In the genomic region with DNA sequence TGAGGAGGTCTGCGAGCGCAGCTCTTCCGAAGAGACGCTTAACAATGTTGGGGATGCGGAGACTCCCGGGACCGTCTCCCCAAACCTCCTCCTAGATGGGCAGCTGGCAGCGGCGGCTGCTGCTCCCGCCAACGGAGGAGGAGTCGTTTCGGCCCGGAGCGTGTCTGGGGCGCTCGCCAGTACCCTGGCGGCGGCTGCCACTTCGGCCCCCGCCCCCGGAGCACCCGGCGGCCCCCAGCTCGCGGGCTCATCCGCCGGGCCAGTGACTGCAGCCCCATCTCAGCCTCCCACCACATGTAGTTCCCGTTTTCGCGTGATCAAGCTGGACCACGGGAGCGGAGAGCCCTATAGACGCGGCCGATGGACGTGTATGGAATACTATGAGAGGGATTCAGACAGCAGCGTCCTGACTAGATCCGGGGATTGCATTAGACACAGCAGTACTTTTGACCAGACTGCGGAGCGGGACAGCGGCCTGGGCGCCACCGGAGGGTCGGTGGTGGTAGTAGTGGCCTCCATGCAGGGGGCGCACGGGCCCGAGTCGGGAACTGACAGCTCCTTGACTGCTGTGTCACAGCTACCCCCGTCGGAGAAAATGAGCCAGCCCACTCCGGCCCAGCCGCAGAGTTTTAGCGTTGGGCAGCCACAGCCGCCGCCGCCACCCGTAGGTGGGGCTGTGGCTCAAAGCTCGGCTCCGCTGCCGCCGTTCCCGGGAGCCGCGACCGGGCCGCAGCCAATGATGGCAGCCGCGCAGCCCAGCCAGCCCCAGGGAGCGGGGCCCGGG, we compare ENCODE assay signal across 8 cellular contexts. TPM values are rescaled to one million over a fixed set of nuclear protein-coding genes. Genes with fewer than 3 reads are reported as not detected.
DNase-seq lines count a peak whose midpoint lies in the region; ATAC-seq and TF ChIP-seq lines count a peak whose summit lies in the region.

No MANE protein-coding gene starts in this region.

- peak; percentile 53 for TF ChIP-seq CTCF in DND-41 (IDR thresholded peaks at IDR 0.05; ENCODE audit: borderline replicate concordance, extremely low read depth, low read length, poor library complexity, severe bottlenecking)
- peak; percentile 41; the same call in 1 of the 2 replicates for TF ChIP-seq CTCF in KMS-11 (conservative IDR thresholded peaks at IDR 0.05; ENCODE audit: low read depth, low read length)

- intact Hi-C loops in right cardiac atrium (cut with DNase I) = loop anchor here (5.0 to 10.0 kb wide), 6 partner anchors 37 to 177 kb away; no protein-coding TSS in a partner anchor

- H3K4me1 ChIP-seq in DND-41 (ENCODE audit: insufficient read depth, low read length) = peaks cover 53% of the 10 kb centered on the region
- peaks cover 34% of the 10 kb centered on the region for H3K4me1 ChIP-seq in KMS-11 (ENCODE audit: low read depth, poor library complexity, severe bottlenecking)
- no peaks in the 10 kb centered on the region for H3K4me1 ChIP-seq in right cardiac atrium (ENCODE audit: control insufficient read depth, insufficient read depth, low read length)
- peaks cover 4% of the 10 kb centered on the region for H3K4me1 ChIP-seq in rectal smooth muscle tissue (ENCODE audit: control insufficient read depth, insufficient read depth, low read length)

- ATAC-seq in DND-41 (ENCODE audit: insufficient read depth, low read depth) (peak; percentile 18), GM21528 (IDR thresholded peaks at IDR 0.05; ENCODE audit: low FRiP score, unreplicated experiment) (peak; percentile 36), right cardiac atrium (peak; percentile 62 to 64)

- under 1% methylated on average over 71 of the region's 71 CpGs for WGBS in right cardiac atrium

- peak overlapping the region; percentile 88 for H2AFZ ChIP-seq in DND-41 (ENCODE audit: low read depth, low read length)
- H2AFZ ChIP-seq in KMS-11 (ENCODE audit: low read depth) = peak overlapping the region; percentile 84; the same call in 1 of the 2 replicates

- peak overlapping the region; percentile 54 to 91 for H3K4me3 ChIP-seq in DND-41 (ENCODE audit: low read depth in 1 of 2, low read length in 2 of 2)
- peak overlapping the region; percentile 59 for H3K4me3 ChIP-seq in KMS-11 (IDR thresholded peaks at IDR 0.05; ENCODE audit: insufficient read depth, low read depth, low read length)
- peak overlapping the region; percentile 86 for H3K4me3 ChIP-seq in right cardiac atrium (ENCODE audit: low read length)
- peak overlapping the region; percentile 100 for H3K4me3 ChIP-seq in rectal smooth muscle tissue (ENCODE audit: low read length)

- H3K27me3 ChIP-seq in DND-41 (ENCODE audit: insufficient read depth, low read length, poor library complexity) = peaks cover 4% of the 10 kb centered on the region
- no peaks in the 10 kb centered on the region for H3K27me3 ChIP-seq in KMS-11 (ENCODE audit: insufficient read depth, low read depth)
- H3K27me3 ChIP-seq in right cardiac atrium (ENCODE audit: control insufficient read depth, insufficient read depth) = no peaks in the 10 kb centered on the region
- H3K27me3 ChIP-seq in rectal smooth muscle tissue (ENCODE audit: control insufficient read depth, insufficient read depth, low read length) = no peaks in the 10 kb centered on the region

- peaks cover 60% of the 10 kb centered on the region for H3K79me2 ChIP-seq in DND-41 (ENCODE audit: insufficient read depth, low read length)
- H3K79me2 ChIP-seq in KMS-11 (ENCODE audit: insufficient read depth, low read depth) = peaks cover 59% of the 10 kb centered on the region

- H3K27ac ChIP-seq in DND-41 (ENCODE audit: low read length) (peak overlapping the region; percentile 93), KMS-11 (peak overlapping the region; percentile 97), right cardiac atrium (ENCODE audit: low read length) (peak overlapping the region; percentile 99), rectal smooth muscle tissue (ENCODE audit: low read depth, low read length) (peak overlapping the region; percentile 99)

- H3K4me2 ChIP-seq in DND-41 (ENCODE audit: insufficient read depth, low read length) (peak overlapping the region; percentile 91), KMS-11 (peak overlapping the region; percentile 67)

- peaks cover 52% of the 10 kb centered on the region for H4K20me1 ChIP-seq in DND-41 (ENCODE audit: insufficient read depth, low read length)
- H4K20me1 ChIP-seq in KMS-11 (ENCODE audit: insufficient read depth) = peaks cover 40% of the 10 kb centered on the region

- peak overlapping the region; percentile 90 for H3K9ac ChIP-seq in DND-41 (ENCODE audit: low read depth, low read length)
- H3K9ac ChIP-seq in KMS-11 = peak overlapping the region; percentile 85
- H3K9ac ChIP-seq in rectal smooth muscle tissue (ENCODE audit: low read length) = peak overlapping the region; percentile 98

- H3K9me3 ChIP-seq in DND-41 (ENCODE audit: insufficient read depth, low read length, severe bottlenecking) = no peaks in the 10 kb centered on the region
- no peaks in the 10 kb centered on the region for H3K9me3 ChIP-seq in right cardiac atrium (ENCODE audit: control insufficient read depth, low read length)

- H3K36me3 ChIP-seq in DND-41 (ENCODE audit: insufficient read depth, low read length) = peaks cover 16% of the 10 kb centered on the region; the same call in 1 of the 2 replicates
- H3K36me3 ChIP-seq in KMS-11 (ENCODE audit: insufficient read depth) = no peaks in the 10 kb centered on the region
- H3K36me3 ChIP-seq in rectal smooth muscle tissue (ENCODE audit: control insufficient read depth, insufficient read depth, low read length) = no peaks in the 10 kb centered on the region

- DNase-seq in DND-41 (peak; percentile 57), SW480 (ENCODE audit: low spot score) (peak; percentile 70), amniotic stem cell (lab: John Stamatoyannopoulos, UW) (peak; percentile 15), right cardiac atrium (peak; percentile 78 to 93 (median 90)), dedifferentiated amniotic fluid mesenchymal stem cell (ENCODE audit: extremely low spot score) (no peak)

RNA-seq across cellular contexts. Expression of gene TSC22D2, which starts 1.6 kb away (rescaled TPM):
- 10 to 100 TPM; 36.5 to 43.6 (median 38.1) TPM for total RNA-seq in right cardiac atrium
- 22.6 TPM for polyA plus RNA-seq in right cardiac atrium
